Comparison of ENCODE assay signal across 25 cellular contexts in the genomic region with DNA sequence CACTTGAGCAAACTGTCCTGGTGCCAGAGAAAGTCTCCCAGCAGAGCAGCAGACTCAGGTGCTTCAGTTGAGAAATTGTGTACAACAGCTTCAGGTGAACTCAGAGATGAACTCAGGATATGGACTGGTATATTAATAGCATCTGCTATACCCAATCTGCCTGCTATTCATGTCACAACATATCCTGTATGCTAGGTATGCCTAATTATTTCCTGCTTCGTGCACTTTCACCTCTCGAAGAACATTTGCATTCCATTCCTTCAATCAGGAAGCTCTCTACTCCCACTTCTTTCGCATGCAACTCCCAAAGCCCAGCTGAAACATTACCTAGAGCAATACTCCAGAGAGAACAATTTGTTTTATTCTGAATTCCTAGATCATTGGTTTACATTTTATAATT.
"Had no signal": no experiment of that assay in that cellular context is flagged by ENCODE, and none has a peak within 500 bp of the region (broad histone marks: within the 10 kb centered on the region; RNA-seq: fewer than 3 reads in every experiment).

No MANE protein-coding gene starts in this region.

- H3K36me3 ChIP-seq: heart right ventricle, lower lobe of right lung, right atrium auricular region, thyroid gland had no signal

- H3K4me1 ChIP-seq: heart right ventricle, lower lobe of right lung, right atrium auricular region, thyroid gland had no signal

- H3K27ac ChIP-seq: coronary artery, heart right ventricle, lower lobe of right lung, right atrium auricular region, thyroid gland had no signal

- H3K27me3 ChIP-seq: heart right ventricle, right atrium auricular region, thyroid gland had no signal

- DNase-seq: activated CD4-positive, alpha-beta T cell treated with anti-CD3 and anti-CD28 coated beads for 48 hours; activated CD4-positive, CD25-positive, alpha-beta regulatory T cell; activated CD8-positive, alpha-beta T cell treated with anti-CD3 and anti-CD28 coated beads for 36 hours; activated naive CD4-positive, alpha-beta T cell treated with Interleukin-2 at 50 U/mL for 16 hours; activated naive CD8-positive, alpha-beta T cell treated with anti-CD3 and anti-CD28 coated beads, Interleukin-2, amount 10 ng/mL, durations not matched to agents 7 days and 5 days; activated T-cell treated with anti-CD3 and anti-CD28 coated beads, Interleukin-2, amount 50 U/mL, for 1 hour; anterior cingulate cortex; heart right ventricle; left cardiac atrium; lower lobe of right lung; midbrain; nephron progenitor cell; stimulated activated CD4-positive, alpha-beta T cell treated with anti-CD3 and anti-CD28 coated beads, Interleukin-12 subunit alpha, Interleukin-12 subunit beta, amount 100 ng/mL, for 4 hours; stimulated activated CD4-positive, alpha-beta T cell treated with anti-CD3 and anti-CD28 coated beads, Interleukin-1b, Interleukin-23, amount 100 ng/mL, for 48 hours; stimulated activated CD8-positive, alpha-beta memory T cell treated with anti-CD3 and anti-CD28 coated beads, Interleukin-4, amount 100 ng/mL, for 48 hours; stimulated activated naive CD4-positive, alpha-beta T cell; T-cell; thyroid gland had no signal

- H3K36me3 Mint-ChIP-seq: activated naive CD8-positive, alpha-beta T cell treated with anti-CD3 and anti-CD28 coated beads, Interleukin-2, amount 10 ng/mL, durations not matched to agents 7 days and 5 days; brain; T-cell had no signal

- H3K4me3 Mint-ChIP-seq: activated CD8-positive, alpha-beta T cell treated with anti-CD3 and anti-CD28 coated beads for 36 hours; activated naive CD8-positive, alpha-beta T cell treated with anti-CD3 and anti-CD28 coated beads, Interleukin-2, amount 10 ng/mL, durations not matched to agents 7 days and 5 days; activated T-helper 17 cell treated with anti-CD3 and anti-CD28 coated beads, Interleukin-2, amount 50 U/mL, for 72 hours; brain; central memory CD8-positive, alpha-beta T cell; nephron progenitor cell; T-cell had no signal

- H3K9me3 Mint-ChIP-seq: nephron progenitor cell had no signal

- H3K4me3 ChIP-seq: coronary artery, heart right ventricle, lower lobe of right lung, right atrium auricular region, thyroid gland had no signal

- H3K4me1 Mint-ChIP-seq: activated naive CD8-positive, alpha-beta T cell treated with anti-CD3 and anti-CD28 coated beads, Interleukin-2, amount 10 ng/mL, durations not matched to agents 7 days and 5 days; activated T-helper 17 cell treated with anti-CD3 and anti-CD28 coated beads, Interleukin-2, amount 50 U/mL, for 72 hours; brain; central memory CD8-positive, alpha-beta T cell; nephron progenitor cell; T-cell had no signal

- H3K9me3 ChIP-seq: lower lobe of right lung, right atrium auricular region, thyroid gland had no signal

- ATAC-seq: activated CD8-positive, alpha-beta T cell treated with anti-CD3 and anti-CD28 coated beads for 36 hours; activated T-helper 17 cell treated with anti-CD3 and anti-CD28 coated beads, Interleukin-2, amount 50 U/mL, for 72 hours; esophagus mucosa; heart right ventricle; lower lobe of right lung; T-cell had no signal

- H3K27me3 Mint-ChIP-seq: activated CD8-positive, alpha-beta T cell treated with anti-CD3 and anti-CD28 coated beads for 36 hours; activated naive CD8-positive, alpha-beta T cell treated with anti-CD3 and anti-CD28 coated beads, Interleukin-2, amount 10 ng/mL, durations not matched to agents 7 days and 5 days; activated T-helper 17 cell treated with anti-CD3 and anti-CD28 coated beads, Interleukin-2, amount 50 U/mL, for 72 hours; central memory CD8-positive, alpha-beta T cell; progenitor cell of endocrine pancreas; T-cell had no signal

- H3K27ac Mint-ChIP-seq: activated CD8-positive, alpha-beta T cell treated with anti-CD3 and anti-CD28 coated beads for 36 hours; activated naive CD8-positive, alpha-beta T cell treated with anti-CD3 and anti-CD28 coated beads, Interleukin-2, amount 10 ng/mL, durations not matched to agents 7 days and 5 days; activated T-helper 17 cell treated with anti-CD3 and anti-CD28 coated beads, Interleukin-2, amount 50 U/mL, for 72 hours; brain; nephron progenitor cell; progenitor cell of endocrine pancreas; T-cell had no signal
